Comparison of ENCODE assay signal across 22 cellular contexts in the genomic region with DNA sequence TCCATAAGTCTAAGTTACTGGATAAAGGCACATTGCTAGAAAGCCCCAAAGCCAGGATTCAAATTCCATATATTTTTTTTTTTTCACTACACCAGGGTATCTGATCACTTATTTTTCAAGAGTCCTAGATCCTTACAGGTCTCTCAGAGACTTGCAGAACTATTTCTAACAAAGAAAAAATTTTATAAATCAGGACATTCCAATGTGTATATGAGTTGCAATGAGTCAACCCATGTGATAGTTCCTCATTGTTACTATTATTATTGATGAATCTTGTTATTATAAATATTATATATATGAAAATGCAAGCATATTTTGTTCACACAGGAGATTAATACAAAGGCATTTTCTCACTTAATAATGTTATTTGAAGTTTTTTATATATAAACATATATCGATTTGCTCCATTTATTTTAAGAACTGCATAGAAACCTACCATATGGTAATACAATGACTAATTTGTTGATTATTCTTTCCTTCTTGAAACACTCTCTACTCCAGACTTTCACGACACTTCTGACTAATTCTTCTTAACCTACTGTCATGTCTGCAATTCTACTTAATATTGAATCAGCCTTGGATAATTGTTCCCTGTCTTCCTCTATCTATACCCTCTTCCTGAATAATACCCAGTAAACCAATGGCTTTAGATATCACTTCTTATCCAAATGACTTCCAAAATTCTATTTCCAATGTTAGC.
"Had no signal": no experiment of that assay in that cellular context is flagged by ENCODE, and none has a peak within 500 bp of the region (broad histone marks: within the 10 kb centered on the region; RNA-seq: fewer than 3 reads in every experiment).

No MANE protein-coding gene starts in this region.

- H3K4me3 ChIP-seq: adrenal gland, esophagus muscularis mucosa, hepatocyte, left ventricle myocardium inferior, right lobe of liver, transverse colon had no signal

- H3K27ac ChIP-seq: adrenal gland, esophagus muscularis mucosa, hepatocyte, left ventricle myocardium inferior, right lobe of liver, transverse colon had no signal

- H2AFZ ChIP-seq: hepatocyte had no signal

- H3K79me2 ChIP-seq: hepatocyte had no signal

- ATAC-seq: activated CD4-positive, alpha-beta T cell treated with anti-CD3 and anti-CD28 coated beads for 36 hours; activated T-cell treated with anti-CD3 and anti-CD28 coated beads, Interleukin-2, amount 50 U/mL, for 4 hours; naive thymus-derived CD4-positive, alpha-beta T cell; right lobe of liver; stimulated activated naive B cell treated with anti-CD40 and anti-IgM and Interleukin-4, amounts not matched to agents 10 μg/mL and 1 μg/mL and 100 μg/mL, for 72 hours; WTC11 had no signal

- H3K9me3 ChIP-seq: adrenal gland, esophagus muscularis mucosa, right lobe of liver, transverse colon had no signal

- H3K36me3 ChIP-seq: adrenal gland, esophagus muscularis mucosa, left ventricle myocardium inferior, right lobe of liver, transverse colon had no signal

- H3K4me1 ChIP-seq: adrenal gland, esophagus muscularis mucosa, right lobe of liver, transverse colon had no signal

- H3K27me3 ChIP-seq: adrenal gland, esophagus muscularis mucosa, hepatocyte, right lobe of liver, transverse colon had no signal

- H3K4me2 ChIP-seq: hepatocyte had no signal

- DNase-seq: activated CD4-positive, alpha-beta T cell treated with anti-CD3 and anti-CD28 coated beads for 36 hours; activated CD4-positive, alpha-beta T cell treated with anti-CD3 and anti-CD28 coated beads, Interleukin-2, amount 50 U/mL, for 4 hours; activated CD8-positive, alpha-beta memory T cell treated with anti-CD3 and anti-CD28 coated beads, Interleukin-2, amount 50 U/mL, for 48 hours; activated naive CD4-positive, alpha-beta T cell; activated T-cell treated with anti-CD3 and anti-CD28 coated beads, Interleukin-2, amount 50 U/mL, for 4 hours; adrenal gland; effector CD8-positive, alpha-beta T cell; glutamatergic neuron; immature natural killer cell; left ventricle myocardium inferior; naive thymus-derived CD4-positive, alpha-beta T cell; occipital lobe; posterior cingulate gyrus; right lobe of liver; small intestine; stimulated activated CD4-positive, alpha-beta T cell treated with anti-CD3 and anti-CD28 coated beads, Interleukin-15, amount 100 ng/mL, for 24 hours; stimulated activated naive B cell treated with anti-CD40 and anti-IgM and Interleukin-4, amounts not matched to agents 10 μg/mL and 1 μg/mL and 100 μg/mL, for 72 hours; T-helper 9 cell; transverse colon had no signal
